In the genomic region with DNA sequence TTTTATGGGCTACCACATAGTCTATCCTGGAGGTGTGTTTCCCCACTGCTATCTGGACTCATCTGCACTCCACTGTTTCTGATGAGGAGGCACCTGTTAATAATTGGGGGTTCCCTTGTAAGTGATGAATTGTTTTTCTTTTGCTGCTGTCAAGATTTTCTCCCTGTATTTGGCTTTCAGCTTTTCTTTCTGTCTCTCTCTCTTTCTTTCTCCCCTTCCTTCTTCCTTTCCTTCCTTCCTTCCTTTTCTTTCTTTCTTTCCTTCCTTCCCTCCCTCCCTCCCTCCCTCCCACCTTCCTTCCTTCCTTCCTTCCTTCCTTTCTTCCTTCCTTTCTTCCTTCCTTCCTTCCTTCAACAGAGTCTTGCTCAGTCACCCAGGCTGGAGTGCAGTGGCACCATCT, we compare ENCODE assay signal across 1 cellular context.
TF ChIP-seq lines count a peak whose summit lies in the region.

No MANE protein-coding gene starts in this region.

TF ChIP-seq in HEK293, 187 proteins besides CTCF, POLR2A, EP300 and RAD21 (continued from another document):
- TF ChIP-seq, protein P1, sequence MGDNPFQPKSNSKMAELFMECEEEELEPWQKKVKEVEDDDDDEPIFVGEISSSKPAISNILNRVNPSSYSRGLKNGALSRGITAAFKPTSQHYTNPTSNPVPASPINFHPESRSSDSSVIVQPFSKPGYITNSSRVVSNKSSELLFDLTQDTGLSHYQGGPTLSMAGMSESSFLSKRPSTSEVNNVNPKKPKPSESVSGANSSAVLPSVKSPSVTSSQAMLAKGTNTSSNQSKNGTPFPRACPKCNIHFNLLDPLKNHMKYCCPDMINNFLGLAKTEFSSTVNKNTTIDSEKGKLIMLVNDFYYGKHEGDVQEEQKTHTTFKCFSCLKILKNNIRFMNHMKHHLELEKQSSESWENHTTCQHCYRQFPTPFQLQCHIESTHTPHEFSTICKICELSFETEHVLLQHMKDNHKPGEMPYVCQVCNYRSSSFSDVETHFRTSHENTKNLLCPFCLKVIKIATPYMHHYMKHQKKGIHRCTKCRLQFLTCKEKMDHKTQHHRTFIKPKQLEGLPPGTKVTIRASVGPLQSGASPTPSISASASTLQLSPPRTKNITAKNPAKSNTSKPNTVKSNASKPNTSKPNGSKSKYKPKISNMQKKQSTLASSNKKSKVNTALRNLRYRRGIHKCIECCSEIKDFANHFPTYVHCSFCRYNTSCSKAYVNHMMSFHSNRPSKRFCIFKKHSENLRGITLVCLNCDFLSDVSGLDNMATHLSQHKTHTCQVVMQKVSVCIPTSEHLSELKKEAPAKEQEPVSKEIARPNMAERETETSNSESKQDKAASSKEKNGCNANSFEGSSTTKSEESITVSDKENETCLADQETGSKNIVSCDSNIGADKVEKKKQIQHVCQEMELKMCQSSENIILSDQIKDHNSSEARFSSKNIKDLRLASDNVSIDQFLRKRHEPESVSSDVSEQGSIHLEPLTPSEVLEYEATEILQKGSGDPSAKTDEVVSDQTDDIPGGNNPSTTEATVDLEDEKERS (tag by site-specific recombination; IDR thresholded peaks at IDR 0.05), result no peak
- TF ChIP-seq ZNF366 (tag by site-specific recombination; conservative IDR thresholded peaks at IDR 0.05) (peak; percentile 81), ZNF114 (tag by site-specific recombination; IDR thresholded peaks at IDR 0.05) (no peak)
- TF ChIP-seq, protein P2, sequence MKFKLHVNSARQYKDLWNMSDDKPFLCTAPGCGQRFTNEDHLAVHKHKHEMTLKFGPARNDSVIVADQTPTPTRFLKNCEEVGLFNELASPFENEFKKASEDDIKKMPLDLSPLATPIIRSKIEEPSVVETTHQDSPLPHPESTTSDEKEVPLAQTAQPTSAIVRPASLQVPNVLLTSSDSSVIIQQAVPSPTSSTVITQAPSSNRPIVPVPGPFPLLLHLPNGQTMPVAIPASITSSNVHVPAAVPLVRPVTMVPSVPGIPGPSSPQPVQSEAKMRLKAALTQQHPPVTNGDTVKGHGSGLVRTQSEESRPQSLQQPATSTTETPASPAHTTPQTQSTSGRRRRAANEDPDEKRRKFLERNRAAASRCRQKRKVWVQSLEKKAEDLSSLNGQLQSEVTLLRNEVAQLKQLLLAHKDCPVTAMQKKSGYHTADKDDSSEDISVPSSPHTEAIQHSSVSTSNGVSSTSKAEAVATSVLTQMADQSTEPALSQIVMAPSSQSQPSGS (tag by site-specific recombination; IDR thresholded peaks at IDR 0.05; ENCODE audit: low read depth), result no peak
